ENCODE assay signal across 10 cellular contexts in genomic region chr3:125915427-125915787, GRCh38. TPM values are rescaled to one million over a fixed set of nuclear protein-coding genes. Genes with fewer than 3 reads are reported as not detected.
DNase-seq lines count a peak whose midpoint lies in the region; TF ChIP-seq lines count a peak whose summit lies in the region.
"Not testable (repeated sequence)": the region's sequence is repeated elsewhere in the genome, so short reads cannot be mapped to it uniquely, and the experiment has no call there.
"Had no signal": no experiment of that assay in that cellular context is flagged by ENCODE, and none has a peak within 500 bp of the region (broad histone marks: within the 10 kb centered on the region; RNA-seq: fewer than 3 reads in every experiment).

No MANE protein-coding gene starts in this region.

- H3K27ac Mint-ChIP-seq in endothelial cell (ENCODE audit: unreplicated experiment); nephron progenitor cell: not testable (repeated sequence)

- TF ChIP-seq CTCF in SK-N-SH (IDR thresholded peaks at IDR 0.05); adrenal gland (IDR thresholded peaks at IDR 0.05); endothelial cell (IDR thresholded peaks at IDR 0.05; ENCODE audit: unreplicated experiment); nephron progenitor cell (IDR thresholded peaks at IDR 0.05); stomach (IDR thresholded peaks at IDR 0.05): not testable (repeated sequence)

- not testable (repeated sequence) for H3K27me3 ChIP-seq in HUES6 (ENCODE audit: control insufficient read depth, insufficient read depth, low read length); SK-N-SH (ENCODE audit: insufficient read depth); adrenal gland; stomach

- H3K4me3 Mint-ChIP-seq in endothelial cell (ENCODE audit: unreplicated experiment) (peak overlapping the region; percentile 69), nephron progenitor cell (peak overlapping the region; percentile 83)

- H3K79me2 ChIP-seq in SK-N-SH (ENCODE audit: insufficient read depth): not testable (repeated sequence)

- not testable (repeated sequence) for H3K9me3 Mint-ChIP-seq in endothelial cell (ENCODE audit: unreplicated experiment); nephron progenitor cell

- H3K4me1 Mint-ChIP-seq in endothelial cell (ENCODE audit: unreplicated experiment): not testable (repeated sequence)
- H3K4me1 Mint-ChIP-seq in nephron progenitor cell: peaks cover 25% of the 10 kb centered on the region

- peak; percentile 18 for DNase-seq in CD1c-positive myeloid dendritic cell (ENCODE audit: extremely low spot score)
- peak; percentile 18 for DNase-seq in SK-N-SH
- not testable (repeated sequence) for DNase-seq in adrenal gland; endothelial cell (ENCODE audit: low spot score); nephron progenitor cell; stomach
- peak; percentile 17 for DNase-seq in iPS-NIHi11 (ENCODE audit: low spot score)

- not testable (repeated sequence) for H3K9me2 ChIP-seq in SK-N-SH

- H3K4me1 ChIP-seq in HUES6 (ENCODE audit: control insufficient read depth, insufficient read depth, low read length); SK-N-SH (ENCODE audit: control insufficient read depth in 1 of 2, insufficient read depth in 2 of 2, low read depth in 1 of 2, low read length in 1 of 2); adrenal gland (replicated peaks in 1 of 2): not testable (repeated sequence)
- peaks cover 4 to 23% (median 18%) of the 10 kb centered on the region in 4 donors for H3K4me1 ChIP-seq in stomach

- not testable (repeated sequence) for H3F3A ChIP-seq in SK-N-SH (replicated peaks; ENCODE audit: insufficient read depth)

- not testable (repeated sequence) for H3K27ac ChIP-seq in HUES6 (ENCODE audit: low read depth, low read length)
- H3K27ac ChIP-seq in SK-N-SH (ENCODE audit: low read depth in 2 of 2, low read length in 1 of 2): peak overlapping the region; percentile 22 to 44; a peak in 3 of 4 replicates
- H3K27ac ChIP-seq in adrenal gland: peak overlapping the region; percentile 7 to 97 (median 78)
- H3K27ac ChIP-seq in stomach: peak overlapping the region; percentile 87 to 95 (median 92)

- not testable (repeated sequence) for TF ChIP-seq EP300 in SK-N-SH (IDR thresholded peaks at IDR 0.05; ENCODE audit: borderline replicate concordance in 1 of 2, low read depth in 1 of 2, low read length in 1 of 2); stomach (IDR thresholded peaks at IDR 0.05)

- intact Hi-C loops in adrenal gland (cut with DNase I): loop anchor here in 1 of 2 donors (10.0 kb wide), 1 partner anchor 151 kb away; no protein-coding TSS in a partner anchor
- intact Hi-C loops in stomach (cut with DNase I; ENCODE audit: low total_unique reads): not testable (repeated sequence)

- H3K9ac ChIP-seq in HUES6 (ENCODE audit: low read length): not testable (repeated sequence)
- H3K9ac ChIP-seq in SK-N-SH: peak overlapping the region; percentile 73

- H4K20me1 ChIP-seq in SK-N-SH (ENCODE audit: insufficient read depth): not testable (repeated sequence)

- H3K9me3 ChIP-seq in HUES6 (ENCODE audit: control insufficient read depth, insufficient read depth, low read depth, low read length); SK-N-SH; adrenal gland (replicated peaks in 1 of 3); stomach: not testable (repeated sequence)

- peak overlapping the region; percentile 74 for H3K4me3 ChIP-seq in HUES6 (ENCODE audit: low read depth, low read length)
- peak overlapping the region; percentile 59 to 63 for H3K4me3 ChIP-seq in SK-N-SH (ENCODE audit: low read depth in 2 of 2, low read length in 1 of 2)
- H3K4me3 ChIP-seq in adrenal gland: peak overlapping the region; percentile 15 to 83 (median 74)
- peak overlapping the region; percentile 64 to 85 (median 78) for H3K4me3 ChIP-seq in stomach

- WGBS in SK-N-SH (ENCODE audit: low lambda C conversion rate): 0% methylated on average over 5 of the region's 30 CpGs
- WGBS in adrenal gland, 4 donors: 0 to 1% (median 1%) methylated on average over 23 to 30 of the region's 30 CpGs; no CpG with 5 or more reads in 1 of the 4 donors
- 0 to 2% (median 0%) methylated on average over 18 to 30 of the region's 30 CpGs for WGBS in stomach, 5 donors

- H3K27me3 Mint-ChIP-seq in endothelial cell (ENCODE audit: unreplicated experiment); nephron progenitor cell (ENCODE audit: low read depth, poor library complexity): not testable (repeated sequence)

- POLR2A ChIA-PET in SK-N-SH (lab: Yijun Ruan, JAX): not testable (repeated sequence)

- not testable (repeated sequence) for H3K36me3 Mint-ChIP-seq in endothelial cell (ENCODE audit: low read depth, unreplicated experiment); nephron progenitor cell (ENCODE audit: low read depth)

- TF ChIP-seq RAD21 in SK-N-SH (IDR thresholded peaks at IDR 0.05; ENCODE audit: low read length): not testable (repeated sequence)

- not testable (repeated sequence) for H3K36me3 ChIP-seq in HUES6 (ENCODE audit: control insufficient read depth, insufficient read depth, low read length); SK-N-SH (replicated peaks in 1 of 2; ENCODE audit: control insufficient read depth in 1 of 2, insufficient read depth in 2 of 2, low read length in 1 of 2); adrenal gland (replicated peaks in 1 of 2); stomach

- not testable (repeated sequence) for H2AFZ ChIP-seq in SK-N-SH (ENCODE audit: low read depth)

- not testable (repeated sequence) for TF ChIP-seq POLR2A in adrenal gland (IDR thresholded peaks at IDR 0.05); stomach (IDR thresholded peaks at IDR 0.05)

- peak overlapping the region; percentile 86 for H3K4me2 ChIP-seq in SK-N-SH

- CTCF ChIA-PET in SK-N-SH (lab: Yijun Ruan, JAX): interaction anchor here (0.6 kb wide), 1 partner anchor 149 kb away, joined by 3 read pairs; no protein-coding TSS in a partner anchor

TF ChIP-seq in SK-N-SH, 30 proteins besides CTCF, POLR2A, EP300 and RAD21:
- TF ChIP-seq TAF1 (IDR thresholded peaks at IDR 0.05; ENCODE audit: borderline replicate concordance, low read depth, low read length): 0 out of 2 replicates have a peak, but pooled peaks have one; percentile 7
- TF ChIP-seq, protein P1, sequence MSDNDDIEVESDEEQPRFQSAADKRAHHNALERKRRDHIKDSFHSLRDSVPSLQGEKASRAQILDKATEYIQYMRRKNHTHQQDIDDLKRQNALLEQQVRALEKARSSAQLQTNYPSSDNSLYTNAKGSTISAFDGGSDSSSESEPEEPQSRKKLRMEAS (IDR thresholded peaks at IDR 0.05; ENCODE audit: low read depth): 0 out of 2 replicates have a peak, but pooled peaks have one; percentile 14

RNA-seq across cellular contexts. Expression of gene ROPN1B, which starts 53.6 kb away (rescaled TPM):
- not detected in 2 replicates for polyA plus RNA-seq in SK-N-SH (2012; rRNA removed)
- polyA plus RNA-seq in SK-N-SH (2012; cell fraction: cytosol; rRNA removed): not detected in 2 replicates
- polyA plus RNA-seq in SK-N-SH (2012; cell fraction: nucleus; rRNA removed): not detected in 2 replicates
- under 1 TPM in 5 of 8 donors, not detected in 3; 0.32 to 0.69 (median 0.35) TPM for total RNA-seq in adrenal gland
- 1 to 10 TPM in 1 of 3 donors, under 1 TPM in 2; 0.13 to 1.1 (median 0.72) TPM for polyA plus RNA-seq in adrenal gland
- total RNA-seq in endothelial cell (ENCODE audit: unreplicated experiment): not detected
- total RNA-seq in stomach: not detected
- under 1 TPM in 2 of 3 donors, not detected in 1; 0.13 to 0.31 TPM for polyA plus RNA-seq in stomach
- total RNA-seq: esophagus mucosa, LHCN-M2 had no signal
